ENCODE assay signal across 11 cellular contexts in genomic region chr20:10864076-10864672, GRCh38.
DNase-seq lines count a peak whose midpoint lies in the region; ATAC-seq and TF ChIP-seq lines count a peak whose summit lies in the region.
"Had no signal": no experiment of that assay in that cellular context is flagged by ENCODE, and none has a peak within 500 bp of the region (broad histone marks: within the 10 kb centered on the region; RNA-seq: fewer than 3 reads in every experiment).

No MANE protein-coding gene starts in this region.

- POLR2A ChIA-PET in naive thymus-derived CD8-positive, alpha-beta T cell (lab: Charles Lee) = no interaction called here

- no peaks in the 10 kb centered on the region for H3K27me3 ChIP-seq in ACC112 (ENCODE audit: insufficient read depth, low read length)
- H3K27me3 ChIP-seq in mucosa of rectum (ENCODE audit: control insufficient read depth in 2 of 2, insufficient read depth in 2 of 2, low read length in 2 of 2) = no peaks in the 10 kb centered on the region

- no peak for ATAC-seq in naive thymus-derived CD8-positive, alpha-beta T cell

- peak overlapping the region; percentile 87 for H3K27ac ChIP-seq in ACC112 (ENCODE audit: low read depth, low read length)
- H3K27ac ChIP-seq in mucosa of rectum (ENCODE audit: low read depth in 2 of 2, low read length in 2 of 2) = peak overlapping the region; percentile 92 to 96

- no peaks in the 10 kb centered on the region for H3K79me2 ChIP-seq in ACC112 (ENCODE audit: control insufficient read depth, insufficient read depth, low read length, unreplicated experiment)

- H3K4me1 Mint-ChIP-seq in naive thymus-derived CD8-positive, alpha-beta T cell = no peaks in the 10 kb centered on the region
- H3K4me1 Mint-ChIP-seq: CD4-positive, CD25-positive, alpha-beta regulatory T cell had no signal

- H3K27me3 Mint-ChIP-seq in naive thymus-derived CD8-positive, alpha-beta T cell = peaks cover 0 to 5% (median 2%) of the 10 kb centered on the region in 5 donors

- H2AFZ ChIP-seq in ACC112 (ENCODE audit: low read length, unreplicated experiment) = peak overlapping the region; percentile 78

- peak overlapping the region; percentile 61 to 71 for H3K9ac ChIP-seq in mucosa of rectum (ENCODE audit: low read depth in 1 of 2, low read length in 2 of 2)

- H3K36me3 Mint-ChIP-seq in naive thymus-derived CD8-positive, alpha-beta T cell = no peaks in the 10 kb centered on the region
- H3K36me3 Mint-ChIP-seq: CD4-positive, CD25-positive, alpha-beta regulatory T cell had no signal

- no peak overlapping the region for H3K4me3 Mint-ChIP-seq in naive thymus-derived CD8-positive, alpha-beta T cell
- H3K4me3 Mint-ChIP-seq: CD4-positive, CD25-positive, alpha-beta regulatory T cell had no signal

- no peak for TF ChIP-seq CTCF in choroid plexus epithelial cell (conservative IDR thresholded peaks at IDR 0.05; ENCODE audit: low read depth, low read length)

- no peaks in the 10 kb centered on the region for H3K9me3 ChIP-seq in mucosa of rectum (ENCODE audit: control insufficient read depth in 2 of 2, low read length in 2 of 2)

- H3K36me3 ChIP-seq in ACC112 (ENCODE audit: insufficient read depth, low read length) (no peaks in the 10 kb centered on the region), mucosa of rectum (ENCODE audit: control insufficient read depth in 2 of 2, insufficient read depth in 2 of 2, low read length in 2 of 2) (no peaks in the 10 kb centered on the region)

- DNase-seq in M059J (ENCODE audit: low read depth) (peak; percentile 44), choroid plexus epithelial cell (ENCODE audit: low read depth) (peak; percentile 23), NCI-H1048 (lab: John Stamatoyannopoulos, UW) (no peak), dermis blood vessel endothelial cell (no peak)
- no peak for DNase-seq in naive thymus-derived CD8-positive, alpha-beta T cell
- DNase-seq in stimulated activated CD4-positive, alpha-beta T cell treated with anti-CD3 and anti-CD28 coated beads, Interleukin-12 subunit alpha, Interleukin-12 subunit beta, amount 100 ng/mL, for 4 hours = no peak
- DNase-seq: anterior cingulate cortex; CD4-positive, CD25-positive, alpha-beta regulatory T cell; KBM-7 had no signal

- H3K4me1 ChIP-seq in ACC112 (ENCODE audit: control insufficient read depth, insufficient read depth, low read length, unreplicated experiment) (peaks cover 39% of the 10 kb centered on the region), mucosa of rectum (ENCODE audit: control insufficient read depth in 2 of 2, insufficient read depth in 2 of 2, low read length in 2 of 2) (peaks cover 18 to 44% of the 10 kb centered on the region in 2 donors)

- H3K4me3 ChIP-seq in ACC112 (ENCODE audit: low read depth, low read length) (peak overlapping the region; percentile 64), choroid plexus epithelial cell (ENCODE audit: low read depth, low read length) (no peak overlapping the region), mucosa of rectum (ENCODE audit: low read length in 2 of 2) (peak overlapping the region; percentile 49 to 58)

- peaks cover 0 to 9% (median 0%) of the 10 kb centered on the region in 9 donors for H3K9me3 Mint-ChIP-seq in naive thymus-derived CD8-positive, alpha-beta T cell

- no peak overlapping the region for H3K27ac Mint-ChIP-seq in naive thymus-derived CD8-positive, alpha-beta T cell
- H3K27ac Mint-ChIP-seq: CD4-positive, CD25-positive, alpha-beta regulatory T cell had no signal

Comparison
In these comparisons a context has a peak if more than half of its experiments do, and no peak if none do; other contexts are left out.
1. DNase-seq: peak in M059J (single experiment) and choroid plexus epithelial cell (single experiment); none in naive thymus-derived CD8-positive, alpha-beta T cell (0 of 10), NCI-H1048 (single experiment), dermis blood vessel endothelial cell (single experiment) and stimulated activated CD4-positive, alpha-beta T cell treated with anti-CD3 and anti-CD28 coated beads, Interleukin-12 subunit alpha, Interleukin-12 subunit beta, amount 100 ng/mL, for 4 hours (single experiment).